In the genomic region with DNA sequence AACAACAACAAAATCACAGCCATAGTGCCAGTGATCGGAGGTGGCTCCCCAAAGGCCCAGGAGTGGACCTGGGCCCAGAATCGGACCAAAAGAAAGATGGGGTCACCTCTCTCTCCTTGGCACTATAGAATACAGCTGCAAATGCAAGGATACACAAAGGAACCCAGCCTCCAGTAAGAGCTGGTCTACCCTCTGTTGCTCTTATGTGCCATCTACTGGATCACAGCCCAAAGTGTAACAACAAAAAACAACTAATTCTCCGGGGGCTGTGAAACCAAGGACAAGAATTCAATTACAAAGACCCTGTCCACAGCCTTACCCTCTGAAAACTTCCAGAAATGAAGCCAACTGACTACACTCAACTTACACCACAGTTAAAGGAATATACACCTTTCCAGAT, we compare ENCODE assay signal across 13 cellular contexts.
A peak's percentile ranks its signal among the peaks of the same experiment; 100 is the strongest.
DNase-seq lines count a peak whose midpoint lies in the region; ATAC-seq and TF ChIP-seq lines count a peak whose summit lies in the region.
"Had no signal": no experiment of that assay in that cellular context is flagged by ENCODE, and none has a peak within 500 bp of the region (broad histone marks: within the 10 kb centered on the region; RNA-seq: fewer than 3 reads in every experiment).

No MANE protein-coding gene starts in this region.

- TF ChIP-seq CTCF in retinal pigment epithelial cell (conservative IDR thresholded peaks at IDR 0.05; ENCODE audit: low read depth, low read length), result peak; percentile 45

- peak overlapping the region; percentile 33 for H3K27ac Mint-ChIP-seq in dendritic cell treated with granulocyte-macrophage colony-stimulating factor and Interleukin-4, amounts not matched to agents 40 ng/mL and 50 ng/mL, for 4 days
- H3K27ac Mint-ChIP-seq: activated CD4-positive, alpha-beta T cell treated with anti-CD3 and anti-CD28 coated beads, Interleukin-2, amount 10 ng/mL, durations not matched to agents 24 days and 14 days had no signal

- H3K9me3 Mint-ChIP-seq in dendritic cell treated with granulocyte-macrophage colony-stimulating factor and Interleukin-4, amounts not matched to agents 40 ng/mL and 50 ng/mL, for 4 days, result peaks cover 9% of the 10 kb centered on the region

- ATAC-seq in HG03025 (IDR thresholded peaks at IDR 0.05; ENCODE audit: low FRiP score, unreplicated experiment), result no peak
- ATAC-seq: heart left ventricle had no signal

- no peaks in the 10 kb centered on the region for H3K36me3 Mint-ChIP-seq in dendritic cell treated with granulocyte-macrophage colony-stimulating factor and Interleukin-4, amounts not matched to agents 40 ng/mL and 50 ng/mL, for 4 days (ENCODE audit: low read depth)

- intact Hi-C loops in dendritic cell treated with granulocyte-macrophage colony-stimulating factor and Interleukin-4, amounts not matched to agents 40 ng/mL and 50 ng/mL, for 4 days (cut with micrococcal nuclease), result loop anchor here (5.0 kb wide), 1 partner anchor 206 kb away; no protein-coding TSS in a partner anchor

- no peak overlapping the region for H3K4me3 Mint-ChIP-seq in dendritic cell treated with granulocyte-macrophage colony-stimulating factor and Interleukin-4, amounts not matched to agents 40 ng/mL and 50 ng/mL, for 4 days
- H3K4me3 Mint-ChIP-seq: activated CD4-positive, alpha-beta T cell treated with anti-CD3 and anti-CD28 coated beads, Interleukin-2, amount 10 ng/mL, durations not matched to agents 24 days and 14 days had no signal

- DNase-seq in NCI-H748 (lab: John Stamatoyannopoulos, UW; ENCODE audit: unreplicated experiment) (peak; percentile 6), NCI-H748 treated with DMSO at 0.1 percent for 48 hours (lab: John Stamatoyannopoulos, UW) (no peak), NCI-H774 (lab: John Stamatoyannopoulos, UW) (peak; percentile 13), retinal pigment epithelial cell (ENCODE audit: low read depth) (no peak), NCI-H1436 (lab: John Stamatoyannopoulos, UW) (no peak)
- DNase-seq in activated T-cell treated with anti-CD3 and anti-CD28 coated beads, Interleukin-2, amount 50 U/mL, for 48 hours, result no peak
- DNase-seq: activated CD4-positive, alpha-beta T cell treated with anti-CD3 and anti-CD28 coated beads, Interleukin-2, amount 10 ng/mL, durations not matched to agents 24 days and 14 days; activated effector memory CD4-positive, alpha-beta T cell treated with anti-CD3 and anti-CD28 coated beads, Interleukin-2, amount 50 U/mL, for 16 hours; heart left ventricle; lower lobe of right lung; NCI-H510A had no signal

- no peak overlapping the region for H3K4me3 ChIP-seq in retinal pigment epithelial cell (ENCODE audit: low read length)
- H3K4me3 ChIP-seq: heart left ventricle, lower lobe of right lung had no signal

- peaks cover 8% of the 10 kb centered on the region for H3K4me1 Mint-ChIP-seq in dendritic cell treated with granulocyte-macrophage colony-stimulating factor and Interleukin-4, amounts not matched to agents 40 ng/mL and 50 ng/mL, for 4 days (ENCODE audit: low read depth)

- H3K27me3 Mint-ChIP-seq in dendritic cell treated with granulocyte-macrophage colony-stimulating factor and Interleukin-4, amounts not matched to agents 40 ng/mL and 50 ng/mL, for 4 days, result no peaks in the 10 kb centered on the region
- H3K27me3 Mint-ChIP-seq: activated CD4-positive, alpha-beta T cell treated with anti-CD3 and anti-CD28 coated beads, Interleukin-2, amount 10 ng/mL, durations not matched to agents 24 days and 14 days had no signal

Comparison
In these comparisons a context has a peak if more than half of its experiments do, and no peak if none do; other contexts are left out.
1. DNase-seq: peak in NCI-H748 (single experiment) and NCI-H774 (single experiment); none in NCI-H748 treated with DMSO at 0.1 percent for 48 hours (single experiment), retinal pigment epithelial cell (single experiment), NCI-H1436 (single experiment) and activated T-cell treated with anti-CD3 and anti-CD28 coated beads, Interleukin-2, amount 50 U/mL, for 48 hours (0 of 2).